In genomic region chr10:101014230-101014884, GRCh38 we compare ENCODE assay signal across 8 cellular contexts. TPM values are rescaled to one million over a fixed set of nuclear protein-coding genes. Genes with fewer than 3 reads are reported as not detected.
DNase-seq lines count a peak whose midpoint lies in the region; ATAC-seq, FAIRE-seq and TF ChIP-seq lines count a peak whose summit lies in the region.

No MANE protein-coding gene starts in this region.

- no peaks in the 10 kb centered on the region for H3K36me3 Mint-ChIP-seq in natural killer cell treated with Interleukin-12 subunit alpha and Interleukin-12 subunit beta and Interleukin-15 and Interleukin-18, amount 100 ng/mL, for 72 hours
- no peaks in the 10 kb centered on the region for H3K36me3 Mint-ChIP-seq in stimulated activated naive CD8-positive, alpha-beta T cell treated with anti-CD3 and anti-CD28 coated beads, Interleukin-15, Interleukin-2, amounts not matched to agents 100 ng/mL and 50 ng/mL, for 24 hours (ENCODE audit: low read depth)

- peaks cover 25 to 29% of the 10 kb centered on the region in 2 donors for H3K27me3 Mint-ChIP-seq in natural killer cell treated with Interleukin-12 subunit alpha and Interleukin-12 subunit beta and Interleukin-15 and Interleukin-18, amount 100 ng/mL, for 72 hours
- peaks cover 23% of the 10 kb centered on the region for H3K27me3 Mint-ChIP-seq in stimulated activated naive CD8-positive, alpha-beta T cell treated with anti-CD3 and anti-CD28 coated beads, Interleukin-15, Interleukin-2, amounts not matched to agents 100 ng/mL and 50 ng/mL, for 24 hours

- TF ChIP-seq CTCF in AG09309 (IDR thresholded peaks at IDR 0.05; ENCODE audit: control insufficient read depth, insufficient read depth, low read depth, low read length, missing control alignments) = peak; percentile 94

- peak; percentile 82 for FAIRE-seq in GM19239 (lab: Jason Lieb, UNC)

- no peak overlapping the region for H3K4me3 ChIP-seq in AG09309 (ENCODE audit: control insufficient read depth, low read depth, low read length)

- no peak overlapping the region for H3K27ac Mint-ChIP-seq in natural killer cell treated with Interleukin-12 subunit alpha and Interleukin-12 subunit beta and Interleukin-15 and Interleukin-18, amount 100 ng/mL, for 72 hours
- H3K27ac Mint-ChIP-seq in stimulated activated naive CD8-positive, alpha-beta T cell treated with anti-CD3 and anti-CD28 coated beads, Interleukin-15, Interleukin-2, amounts not matched to agents 100 ng/mL and 50 ng/mL, for 24 hours = peak overlapping the region; percentile 26

- H3K9me3 Mint-ChIP-seq in natural killer cell treated with Interleukin-12 subunit alpha and Interleukin-12 subunit beta and Interleukin-15 and Interleukin-18, amount 100 ng/mL, for 72 hours = no peaks in the 10 kb centered on the region
- H3K9me3 Mint-ChIP-seq in stimulated activated naive CD8-positive, alpha-beta T cell treated with anti-CD3 and anti-CD28 coated beads, Interleukin-15, Interleukin-2, amounts not matched to agents 100 ng/mL and 50 ng/mL, for 24 hours = no peaks in the 10 kb centered on the region

- H3K4me3 Mint-ChIP-seq in natural killer cell treated with Interleukin-12 subunit alpha and Interleukin-12 subunit beta and Interleukin-15 and Interleukin-18, amount 100 ng/mL, for 72 hours = no peak overlapping the region
- H3K4me3 Mint-ChIP-seq in stimulated activated naive CD8-positive, alpha-beta T cell treated with anti-CD3 and anti-CD28 coated beads, Interleukin-15, Interleukin-2, amounts not matched to agents 100 ng/mL and 50 ng/mL, for 24 hours = no peak overlapping the region

- DNase-seq in AG09309 (ENCODE audit: low read depth) (no peak), GM19239 (ENCODE audit: insufficient read length, low spot score) (peak; percentile 82), NCI-H748 (lab: John Stamatoyannopoulos, UW; ENCODE audit: unreplicated experiment) (peak; percentile 39), activated T-cell treated with anti-CD3 and anti-CD28 coated beads for 48 hours (ENCODE audit: low read depth) (peak; percentile 69)
- no peak for DNase-seq in natural killer cell treated with Interleukin-12 subunit alpha and Interleukin-12 subunit beta and Interleukin-15 and Interleukin-18, amount 100 ng/mL, for 72 hours (ENCODE audit: low spot score)

- ATAC-seq in esophagus mucosa (peak; percentile 65), HG03520 (IDR thresholded peaks at IDR 0.05; ENCODE audit: unreplicated experiment) (no peak)
- peak; percentile 56 to 72 for ATAC-seq in natural killer cell treated with Interleukin-12 subunit alpha and Interleukin-12 subunit beta and Interleukin-15 and Interleukin-18, amount 100 ng/mL, for 72 hours

- peaks cover 10 to 18% of the 10 kb centered on the region in 2 donors for H3K4me1 Mint-ChIP-seq in natural killer cell treated with Interleukin-12 subunit alpha and Interleukin-12 subunit beta and Interleukin-15 and Interleukin-18, amount 100 ng/mL, for 72 hours (ENCODE audit: low read depth in 2 of 2)
- peaks cover 35% of the 10 kb centered on the region for H3K4me1 Mint-ChIP-seq in stimulated activated naive CD8-positive, alpha-beta T cell treated with anti-CD3 and anti-CD28 coated beads, Interleukin-15, Interleukin-2, amounts not matched to agents 100 ng/mL and 50 ng/mL, for 24 hours (ENCODE audit: low read depth)

RNA-seq across cellular contexts. Expression of gene LZTS2, which starts 14.7 kb away (rescaled TPM):
- 23.0 TPM for total RNA-seq in esophagus mucosa
- 1 to 10 TPM; 6.2 to 6.4 TPM for total RNA-seq in natural killer cell treated with Interleukin-12 subunit alpha and Interleukin-12 subunit beta and Interleukin-15 and Interleukin-18, amount 100 ng/mL, for 72 hours

RNA-seq across cellular contexts. Expression of gene PDZD7, which starts 16.6 kb away (rescaled TPM):
- 0.04 TPM for total RNA-seq in esophagus mucosa
- total RNA-seq in natural killer cell treated with Interleukin-12 subunit alpha and Interleukin-12 subunit beta and Interleukin-15 and Interleukin-18, amount 100 ng/mL, for 72 hours = under 1 TPM; 0.17 to 0.62 TPM

RNA-seq across cellular contexts. Expression of gene SFXN3, which starts 16.7 kb away (rescaled TPM):
- 4.9 TPM for total RNA-seq in esophagus mucosa
- 10 to 100 TPM; 12.5 to 21.1 TPM for total RNA-seq in natural killer cell treated with Interleukin-12 subunit alpha and Interleukin-12 subunit beta and Interleukin-15 and Interleukin-18, amount 100 ng/mL, for 72 hours

RNA-seq across cellular contexts. Expression of gene TWNK, which starts 27.0 kb away (rescaled TPM):
- 5.7 TPM for total RNA-seq in esophagus mucosa
- 10 to 100 TPM; 13.6 to 34.2 TPM for total RNA-seq in natural killer cell treated with Interleukin-12 subunit alpha and Interleukin-12 subunit beta and Interleukin-15 and Interleukin-18, amount 100 ng/mL, for 72 hours

RNA-seq across cellular contexts. Expression of gene MRPL43, which starts 27.1 kb away (rescaled TPM):
- 72.7 TPM for total RNA-seq in esophagus mucosa
- 10 to 100 TPM; 52.3 to 60.7 TPM for total RNA-seq in natural killer cell treated with Interleukin-12 subunit alpha and Interleukin-12 subunit beta and Interleukin-15 and Interleukin-18, amount 100 ng/mL, for 72 hours

Comparison
In these comparisons a context has a peak if more than half of its experiments do, and no peak if none do; other contexts are left out.
1. DNase-seq: peak in GM19239 (single experiment), NCI-H748 (single experiment) and activated T-cell treated with anti-CD3 and anti-CD28 coated beads for 48 hours (single experiment); none in AG09309 (single experiment) and natural killer cell treated with Interleukin-12 subunit alpha and Interleukin-12 subunit beta and Interleukin-15 and Interleukin-18, amount 100 ng/mL, for 72 hours (single experiment).